Comparison of ENCODE assay signal across 33 cellular contexts in genomic region chr7:95805909-95806308, GRCh38.
"Had no signal": no experiment of that assay in that cellular context is flagged by ENCODE, and none has a peak within 500 bp of the region (broad histone marks: within the 10 kb centered on the region; RNA-seq: fewer than 3 reads in every experiment).

No MANE protein-coding gene starts in this region.

- H3K27me3 ChIP-seq: adrenal gland, ascending aorta, body of pancreas, brain microvascular endothelial cell, breast epithelium, cardiac muscle cell had no signal

- H3K4me3 ChIP-seq: adrenal gland, ascending aorta, body of pancreas, breast epithelium, cardiac muscle cell had no signal

- H3K4me1 ChIP-seq: body of pancreas, breast epithelium had no signal

- H3K36me3 ChIP-seq: adrenal gland, brain microvascular endothelial cell, breast epithelium had no signal

- ATAC-seq: activated naive CD4-positive, alpha-beta T cell treated with anti-CD3 and anti-CD28 coated beads, Interleukin-2, amount 50 U/mL, for 72 hours; activated naive CD8-positive, alpha-beta T cell treated with anti-CD3 and anti-CD28 coated beads, Interleukin-2, amount 50 U/mL, for 24 hours; activated T-cell treated with anti-CD3 and anti-CD28 coated beads, Interleukin-2, amount 50 U/mL, for 4 hours; activated T-cell treated with anti-CD3 and anti-CD28 coated beads, Interleukin-2, amount 50 U/mL, for 72 hours; activated T-helper 17 cell treated with anti-CD3 and anti-CD28 coated beads, Interleukin-2, amount 50 U/mL, for 72 hours; body of pancreas had no signal

- H3K27ac ChIP-seq: adrenal gland, ascending aorta, body of pancreas, brain microvascular endothelial cell, breast epithelium, cardiac muscle cell had no signal

- FAIRE-seq: astrocyte, bronchial epithelial cell had no signal

- H3K9me3 ChIP-seq: adrenal gland, ascending aorta, body of pancreas, breast epithelium had no signal

- DNase-seq: activated effector memory CD4-positive, alpha-beta T cell treated with anti-CD3 and anti-CD28 coated beads, Interleukin-2, amount 50 U/mL, for 16 hours; activated effector memory CD4-positive, alpha-beta T cell treated with Interleukin-2 at 50 U/mL for 16 hours; activated gamma-delta T cell; activated gamma-delta T cell treated with Interleukin-2 at 50 U/mL for 16 hours; activated naive CD4-positive, alpha-beta T cell; activated naive CD4-positive, alpha-beta T cell treated with anti-CD3 and anti-CD28 coated beads for 36 hours; activated naive CD4-positive, alpha-beta T cell treated with anti-CD3 and anti-CD28 coated beads, Interleukin-2, amount 10 ng/mL, durations not matched to agents 7 days and 5 days; activated naive CD4-positive, alpha-beta T cell treated with anti-CD3 and anti-CD28 coated beads, Interleukin-2, amount 50 U/mL, for 16 hours; activated naive CD4-positive, alpha-beta T cell treated with Interleukin-2 at 50 U/mL for 16 hours; activated naive CD8-positive, alpha-beta T cell treated with anti-CD3 and anti-CD28 coated beads for 36 hours; activated naive CD8-positive, alpha-beta T cell treated with anti-CD3 and anti-CD28 coated beads, Interleukin-2, amount 10 ng/mL, durations not matched to agents 7 days and 5 days; activated naive CD8-positive, alpha-beta T cell treated with anti-CD3 and anti-CD28 coated beads, Interleukin-2, amount 50 U/mL, for 24 hours; activated T-cell treated with anti-CD3 and anti-CD28 coated beads, Interleukin-2, amount 50 U/mL, for 1 hour; activated T-cell treated with anti-CD3 and anti-CD28 coated beads, Interleukin-2, amount 50 U/mL, for 24 hours; activated T-cell treated with anti-CD3 and anti-CD28 coated beads, Interleukin-2, amount 50 U/mL, for 4 hours; activated T-cell treated with anti-CD3 and anti-CD28 coated beads, Interleukin-2, amount 50 U/mL, for 48 hours; activated T-cell treated with anti-CD3 and anti-CD28 coated beads, Interleukin-2, amount 50 U/mL, for 72 hours; adrenal gland; amniotic stem cell; amygdala; anterior cingulate cortex; aorta; body of pancreas; brain microvascular endothelial cell; central memory CD4-positive, alpha-beta T cell; cerebellar nuclear complex had no signal
